8 cellular contexts compared by ENCODE assay signal in the genomic region with DNA sequence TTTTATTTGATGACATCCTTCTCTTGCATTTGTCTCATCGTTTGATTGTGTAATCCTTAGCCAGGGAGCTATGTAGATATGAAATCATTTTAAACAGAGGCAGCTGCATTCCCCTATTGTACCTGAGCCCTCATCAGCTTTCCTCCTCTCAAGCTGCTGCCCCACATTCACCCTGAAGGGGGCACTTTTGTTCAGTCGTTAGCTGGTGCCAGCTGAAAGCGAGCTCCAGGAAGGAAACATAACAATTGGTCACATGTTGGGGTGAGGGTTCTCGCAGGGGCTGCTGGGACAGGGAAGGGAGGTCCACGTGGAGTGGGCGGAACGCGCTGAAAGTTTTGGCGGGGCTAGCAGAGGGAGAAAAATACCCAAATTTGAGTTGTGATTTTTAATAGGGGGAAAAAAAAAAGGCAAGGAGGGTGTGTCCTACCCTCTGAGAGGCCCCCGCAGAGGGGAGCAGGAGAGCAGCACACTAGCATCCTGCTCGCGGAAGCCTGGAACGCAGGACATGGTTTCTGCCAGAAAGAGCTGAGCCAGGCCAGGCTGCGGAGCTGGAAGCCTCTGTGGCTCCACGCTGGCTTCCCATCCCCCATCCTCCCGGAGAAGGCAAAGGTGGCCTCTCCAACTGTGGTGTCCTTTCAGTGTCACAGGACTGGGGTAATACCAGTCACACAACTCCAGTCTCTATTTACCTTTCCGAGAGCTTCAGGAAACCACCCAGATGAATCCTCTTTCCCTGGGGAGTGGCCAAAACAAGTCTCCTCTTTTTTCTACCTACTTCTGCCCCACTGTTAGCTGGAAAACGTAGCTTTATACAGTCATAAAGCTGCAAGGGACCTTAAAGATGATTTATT. TPM values are rescaled to one million over a fixed set of nuclear protein-coding genes. Genes with fewer than 3 reads are reported as not detected.
DNase-seq lines count a peak whose midpoint lies in the region; ATAC-seq and TF ChIP-seq lines count a peak whose summit lies in the region.

No MANE protein-coding gene starts in this region.

- H3K9ac ChIP-seq in IMR-90 (ENCODE audit: low read depth, low read length) (peak overlapping the region; percentile 71), OCI-LY3 (ENCODE audit: low read length) (peak overlapping the region; percentile 76)

- TF ChIP-seq RAD21 in IMR-90 (IDR thresholded peaks at IDR 0.05; ENCODE audit: low read length): peak; percentile 84

- H4K91ac ChIP-seq in IMR-90 (ENCODE audit: insufficient read depth, low read depth, low read length): peak overlapping the region; percentile 93

- H3K4me1 ChIP-seq in IMR-90 (ENCODE audit: control insufficient read depth, insufficient read depth, low read length) (peaks cover 36% of the 10 kb centered on the region), OCI-LY3 (ENCODE audit: low read length) (peaks cover 49% of the 10 kb centered on the region), mucosa of descending colon (ENCODE audit: low read depth) (peaks cover 62% of the 10 kb centered on the region)

- H4K20me1 ChIP-seq in IMR-90 (ENCODE audit: insufficient read depth, low read length): peaks cover 5% of the 10 kb centered on the region; the same call in 1 of the 2 replicates
- H4K20me1 ChIP-seq in OCI-LY3 (ENCODE audit: insufficient read depth, low read length): no peaks in the 10 kb centered on the region

- H3K18ac ChIP-seq in IMR-90 (ENCODE audit: low read depth, low read length): peak overlapping the region; percentile 43

- dilution Hi-C loops in IMR-90 (cut with HindIII; ENCODE audit: low sequenced_read_pairs, unreplicated experiment): no loop called here

- TF ChIP-seq CTCF in IMR-90 (conservative IDR thresholded peaks at IDR 0.05; ENCODE audit: low read depth, low read length): peak; percentile 94; the same call in 1 of the 2 replicates
- peak; percentile 56 for TF ChIP-seq CTCF in OCI-LY3 (IDR thresholded peaks at IDR 0.05; ENCODE audit: low read depth, low read length)
- peak; percentile 93 for TF ChIP-seq CTCF in epithelial cell of esophagus (IDR thresholded peaks at IDR 0.05; ENCODE audit: insufficient read depth, low read depth, low read length, missing control alignments)
- TF ChIP-seq CTCF in mucosa of descending colon (IDR thresholded peaks at IDR 0.05): peak; percentile 77

- TF ChIP-seq POLR2A in IMR-90 (IDR thresholded peaks at IDR 0.05; ENCODE audit: low read depth, low read length): no peak

- peak overlapping the region; percentile 77 for H2BK15ac ChIP-seq in IMR-90 (ENCODE audit: low read depth, low read length)

- H2AK5ac ChIP-seq in IMR-90 (ENCODE audit: low read depth, low read length): peak overlapping the region; percentile 94

- in situ Hi-C loops in IMR-90 (cut with MboI; ENCODE audit: low sequenced_read_pairs): no loop called here

- peak overlapping the region; percentile 80 to 92 for H4K8ac ChIP-seq in IMR-90 (ENCODE audit: low read depth in 2 of 2, low read length in 2 of 2)

- H3K79me2 ChIP-seq in OCI-LY3 (ENCODE audit: low read length): no peaks in the 10 kb centered on the region

- H3K9me3 ChIP-seq in IMR-90 (ENCODE audit: control insufficient read depth, insufficient read depth, low read length): no peaks in the 10 kb centered on the region
- H3K9me3 ChIP-seq in OCI-LY3 (ENCODE audit: insufficient read depth, low read length): no peaks in the 10 kb centered on the region
- no peaks in the 10 kb centered on the region for H3K9me3 ChIP-seq in mucosa of descending colon

- peak overlapping the region; percentile 89 for H3K23ac ChIP-seq in IMR-90 (ENCODE audit: low read depth, low read length)

- peak overlapping the region; percentile 24 for H3K4me3 ChIP-seq in IMR-90 (ENCODE audit: insufficient read depth, low read depth, low read length)
- peak overlapping the region; percentile 79 for H3K4me3 ChIP-seq in OCI-LY3 (ENCODE audit: low read length)
- peak overlapping the region; percentile 49 for H3K4me3 ChIP-seq in epithelial cell of esophagus (ENCODE audit: low read length)
- no peak overlapping the region for H3K4me3 ChIP-seq in mucosa of descending colon

- H4K5ac ChIP-seq in IMR-90 (ENCODE audit: low read depth, low read length): peak overlapping the region; percentile 66

- no peaks in the 10 kb centered on the region for H3K36me3 ChIP-seq in IMR-90 (ENCODE audit: control insufficient read depth, insufficient read depth, low read length)
- H3K36me3 ChIP-seq in OCI-LY3 (replicated peaks; ENCODE audit: low read depth, low read length): no peaks in the 10 kb centered on the region
- no peaks in the 10 kb centered on the region for H3K36me3 ChIP-seq in mucosa of descending colon (ENCODE audit: low read depth)

- no peaks in the 10 kb centered on the region for H3K27me3 ChIP-seq in IMR-90 (ENCODE audit: control insufficient read depth, insufficient read depth, low read length)
- no peaks in the 10 kb centered on the region for H3K27me3 ChIP-seq in OCI-LY3 (ENCODE audit: low read depth, low read length)

- H3K4me2 ChIP-seq in IMR-90 (ENCODE audit: low read depth, low read length) (peak overlapping the region; percentile 67), OCI-LY3 (ENCODE audit: low read length) (peak overlapping the region; percentile 98)

- DNase-seq in DMS 273 treated with DMSO at 0.1 percent for 48 hours (lab: John Stamatoyannopoulos, UW) (peak; percentile 85), IMR-90 (peak; percentile 95), activated T-cell treated with anti-CD3 and anti-CD28 coated beads for 24 hours (ENCODE audit: low read depth) (peak; percentile 91), epithelial cell of esophagus (ENCODE audit: low read depth) (peak; percentile 96), mucosa of descending colon (peak; percentile 93 to 97 (median 94))
- DNase-seq in stimulated activated CD8-positive, alpha-beta memory T cell treated with anti-CD3 and anti-CD28 coated beads, Interleukin-4, amount 100 ng/mL, for 1 hour (ENCODE audit: low read depth in 2 of 2, low spot score in 1 of 2): peak; percentile 64 to 84

- H3K27ac ChIP-seq in IMR-90 (ENCODE audit: insufficient read depth, low read length) (peak overlapping the region; percentile 90), OCI-LY3 (ENCODE audit: low read length) (peak overlapping the region; percentile 66)

- ATAC-seq in GM21515 (IDR thresholded peaks at IDR 0.05; ENCODE audit: unreplicated experiment) (peak; percentile 74), IMR-90 (ENCODE audit: low read depth) (peak; percentile 58), mucosa of descending colon (peak; percentile 81)

- H2BK120ac ChIP-seq in IMR-90 (ENCODE audit: low read depth, low read length): peak overlapping the region; percentile 81

- BruUV-seq in IMR-90 (replicated peaks; lab: Mats Ljungman, UMichigan): no TSS peak

- H2AFZ ChIP-seq in IMR-90 (replicated peaks; ENCODE audit: low read length, poor library complexity) (peak overlapping the region; percentile 76), OCI-LY3 (ENCODE audit: low read depth, low read length) (peak overlapping the region; percentile 22; the same call in 1 of the 2 replicates)

- H2AK9ac ChIP-seq in IMR-90 (replicated peaks; ENCODE audit: low read depth, low read length, poor library complexity): peak overlapping the region; percentile 89

- H3K56ac ChIP-seq in IMR-90 (ENCODE audit: extremely low read depth, insufficient read depth, low read length): peak overlapping the region; percentile 88

- H3K14ac ChIP-seq in IMR-90 (replicated peaks; ENCODE audit: low read depth, low read length): peak overlapping the region; percentile 86

- POLR2A ChIA-PET in IMR-90 (lab: Charles Lee; ENCODE audit: unreplicated experiment): interaction anchor here (0.6 to 1.3 kb wide), 4 partner anchors 10 to 113 kb away, joined by 3 to 5 read pairs (median 3); no protein-coding TSS in a partner anchor

- H3K9me1 ChIP-seq in IMR-90 (ENCODE audit: insufficient read depth, low read length): peaks cover 12% of the 10 kb centered on the region; the same call in 1 of the 2 replicates

- CTCF ChIA-PET in IMR-90 (lab: Yijun Ruan, JAX): interaction anchor here (0.5 to 2.9 kb wide), 23 partner anchors 10 to 170 kb away, joined by 3 to 25 read pairs (median 4); partner anchors contain the start of gene CSF3

- peak overlapping the region; percentile 95 for H3K4ac ChIP-seq in IMR-90 (ENCODE audit: low read depth, low read length)

- 5% methylated on average over 7 of the region's 18 CpGs; no CpG with 5 or more reads in 1 of the 2 experiments for WGBS in IMR-90 (ENCODE audit: extremely low coverage in 2 of 2, insufficient read length in 1 of 2), 2 experiments

- H2BK5ac ChIP-seq in IMR-90 (ENCODE audit: low read depth, low read length, poor library complexity, severe bottlenecking): peak overlapping the region; percentile 78

- intact Hi-C loops in IMR-90 (cut with micrococcal nuclease) (loop anchor here (1.0 to 2.0 kb wide), 4 partner anchors 9 to 177 kb away; partner anchors contain the start of gene CASC3), mucosa of descending colon (cut with DNase I, micrococcal nuclease) (loop anchor here in 1 of 2 donors (2.0 kb wide), 1 partner anchor 49 kb away; no protein-coding TSS in a partner anchor)

- H3K79me1 ChIP-seq in IMR-90 (ENCODE audit: low read depth in 1 of 2, low read length in 2 of 2): peaks cover 0 to 39% of the 10 kb centered on the region in 2 experiments; a peak in 2 of 4 replicates

- H2BK20ac ChIP-seq in IMR-90 (ENCODE audit: low read depth, low read length): peak overlapping the region; percentile 74

RNA-seq across cellular contexts. Expression of gene MSL1, which starts 8.4 kb away (rescaled TPM):
- total RNA-seq in IMR-90 (2012; rRNA removed) (28.3 and 29.7 TPM in 2 replicates), mucosa of descending colon (10 to 100 TPM; 83.7 to 100.0 (median 85.3) TPM)
- 38.4 and 48.4 TPM in 2 replicates for polyA plus RNA-seq in IMR-90 (2012; rRNA removed)
- 12.2 and 14.7 TPM in 2 replicates for polyA plus RNA-seq in IMR-90 (2012; cell fraction: cytosol; rRNA removed)
- 45.5 and 129 TPM in 2 replicates for polyA plus RNA-seq in IMR-90 (2012; cell fraction: nucleus; rRNA removed; ENCODE audit: low replicate concordance)

RNA-seq across cellular contexts. Expression of gene NR1D1, which starts 12.9 kb away (rescaled TPM):
- 0.28 and 0.36 TPM in 2 replicates for total RNA-seq in IMR-90 (2012; rRNA removed)
- 4.4 and 7.2 TPM in 2 replicates for polyA plus RNA-seq in IMR-90 (2012; rRNA removed)
- 4.1 and 8.6 TPM in 2 replicates for polyA plus RNA-seq in IMR-90 (2012; cell fraction: cytosol; rRNA removed)
- 11.1 and 25.2 TPM in 2 replicates for polyA plus RNA-seq in IMR-90 (2012; cell fraction: nucleus; rRNA removed; ENCODE audit: low replicate concordance)
- 10 to 100 TPM in 2 of 3 donors, 1 to 10 TPM in 1; 9.3 to 15.0 (median 14.8) TPM for total RNA-seq in mucosa of descending colon

RNA-seq across cellular contexts. Expression of gene CASC3, which starts 27.0 kb away (rescaled TPM):
- total RNA-seq in IMR-90 (2012; rRNA removed) (24.4 and 25.1 TPM in 2 replicates), mucosa of descending colon (100 to 1,000 TPM in 1 of 3 donors, 10 to 100 TPM in 2; 62.2 to 134 (median 63.0) TPM)
- 36.2 and 38.9 TPM in 2 replicates for polyA plus RNA-seq in IMR-90 (2012; rRNA removed)
- polyA plus RNA-seq in IMR-90 (2012; cell fraction: cytosol; rRNA removed): 15.9 and 19.2 TPM in 2 replicates
- 83.7 and 153 TPM in 2 replicates for polyA plus RNA-seq in IMR-90 (2012; cell fraction: nucleus; rRNA removed; ENCODE audit: low replicate concordance)

RNA-seq across cellular contexts. Expression of gene THRA, which starts 50.6 kb away (rescaled TPM):
- total RNA-seq in IMR-90 (2012; rRNA removed) (20.8 and 22.0 TPM in 2 replicates), mucosa of descending colon (100 to 1,000 TPM in 1 of 3 donors, 10 to 100 TPM in 2; 56.8 to 114 (median 60.0) TPM)
- 21.9 and 23.4 TPM in 2 replicates for polyA plus RNA-seq in IMR-90 (2012; rRNA removed)
- polyA plus RNA-seq in IMR-90 (2012; cell fraction: cytosol; rRNA removed): 22.4 and 25.8 TPM in 2 replicates
- 17.8 and 22.5 TPM in 2 replicates for polyA plus RNA-seq in IMR-90 (2012; cell fraction: nucleus; rRNA removed; ENCODE audit: low replicate concordance)

RNA-seq across cellular contexts. Expression of gene MED24, which starts 59.1 kb away (rescaled TPM):
- 18.6 and 25.8 TPM in 2 replicates for total RNA-seq in IMR-90 (2012; rRNA removed)
- 73.6 and 79.0 TPM in 2 replicates for polyA plus RNA-seq in IMR-90 (2012; rRNA removed)
- polyA plus RNA-seq in IMR-90 (2012; cell fraction: cytosol; rRNA removed): 29.9 and 49.0 TPM in 2 replicates
- polyA plus RNA-seq in IMR-90 (2012; cell fraction: nucleus; rRNA removed; ENCODE audit: low replicate concordance): 167 and 365 TPM in 2 replicates
- total RNA-seq in mucosa of descending colon: 10 to 100 TPM; 76.6 to 90.2 (median 87.4) TPM
